ENCODE assay signal across 8 cellular contexts in genomic region chr1:210328746-210329488, GRCh38. TPM values are rescaled to one million over a fixed set of nuclear protein-coding genes. Genes with fewer than 3 reads are reported as not detected.
DNase-seq lines count a peak whose midpoint lies in the region; ATAC-seq, FAIRE-seq and TF ChIP-seq lines count a peak whose summit lies in the region.

Gene HHAT, plus strand, starts transcription at chr1:210328902. Its CDS starts 20,074 bp downstream, at chr1:210348976.

- WGBS in body of pancreas, 2 donors = 0 to 1% methylated on average over 17 to 82 of the region's 88 CpGs
- 0% methylated on average over 88 of the region's 88 CpGs for WGBS in sigmoid colon, 2 donors

- peak; percentile 91 for FAIRE-seq in GM12892 (lab: Jason Lieb, UNC)

- H3K36me3 Mint-ChIP-seq in T-helper 2 cell treated with Interferon-gamma antibody and Interleukin-4, amounts not matched to agents 5 μg/mL and 100 μg/mL, for 36 hours (ENCODE audit: low read depth) = no peaks in the 10 kb centered on the region

- peaks cover 20% of the 10 kb centered on the region for H3K4me1 Mint-ChIP-seq in T-helper 2 cell treated with Interferon-gamma antibody and Interleukin-4, amounts not matched to agents 5 μg/mL and 100 μg/mL, for 36 hours (ENCODE audit: low read depth)

- H3K4me1 ChIP-seq in body of pancreas (peaks cover 15% of the 10 kb centered on the region), sigmoid colon (peaks cover 0 to 21% (median 18%) of the 10 kb centered on the region in 4 donors)

- DNase-seq in GM12892 (ENCODE audit: insufficient read length) (peak; percentile 65), NCI-H1092 (lab: John Stamatoyannopoulos, UW) (peak; percentile 50), body of pancreas (peak; percentile 77 to 84 (median 80)), sigmoid colon (peak; percentile 87), SHP77 (lab: John Stamatoyannopoulos, UW) (no peak)
- peak; percentile 66 for DNase-seq in T-helper 2 cell treated with Interferon-gamma antibody and Interleukin-4, amounts not matched to agents 5 μg/mL and 100 μg/mL, for 36 hours (ENCODE audit: low spot score)

- H3K27ac Mint-ChIP-seq in T-helper 2 cell treated with Interferon-gamma antibody and Interleukin-4, amounts not matched to agents 5 μg/mL and 100 μg/mL, for 36 hours = peak within 1 kb of the TSS; percentile 84

- intact Hi-C loops in body of pancreas (cut with DNase I) = no loop called here
- intact Hi-C loops in sigmoid colon (cut with DNase I) = loop anchor here (10.0 kb wide), 1 partner anchor 76 kb away; no protein-coding TSS in a partner anchor

- peaks cover 34% of the 10 kb centered on the region for H3K27me3 Mint-ChIP-seq in T-helper 2 cell treated with Interferon-gamma antibody and Interleukin-4, amounts not matched to agents 5 μg/mL and 100 μg/mL, for 36 hours (ENCODE audit: low read depth)

- H3K9me3 Mint-ChIP-seq in T-helper 2 cell treated with Interferon-gamma antibody and Interleukin-4, amounts not matched to agents 5 μg/mL and 100 μg/mL, for 36 hours = peaks cover 12% of the 10 kb centered on the region

- no peak for TF ChIP-seq EP300 in sigmoid colon (IDR thresholded peaks at IDR 0.05)

- no peaks in the 10 kb centered on the region for H3K36me3 ChIP-seq in body of pancreas (replicated peaks in 1 of 2; ENCODE audit: insufficient read depth in 1 of 2, low read depth in 2 of 2)
- H3K36me3 ChIP-seq in sigmoid colon = no peaks in the 10 kb centered on the region

- H3K4me3 ChIP-seq in body of pancreas = peak within 1 kb of the TSS; percentile 41 to 72
- peak within 1 kb of the TSS; percentile 69 for H3K4me3 ChIP-seq in iPS-11a (ENCODE audit: low read depth, low read length)
- H3K4me3 ChIP-seq in sigmoid colon = peak within 1 kb of the TSS; percentile 67 to 91 (median 84)

- TF ChIP-seq CTCF in body of pancreas (IDR thresholded peaks at IDR 0.05) (peak in 2 of 7 experiments; percentile 7 to 23), sigmoid colon (IDR thresholded peaks at IDR 0.05) (peak in 1 of 4 experiments; percentile 28)

- H3K9me3 ChIP-seq in body of pancreas (no peaks in the 10 kb centered on the region), sigmoid colon (no peaks in the 10 kb centered on the region)

- ATAC-seq in HG02610 (IDR thresholded peaks at IDR 0.05; ENCODE audit: unreplicated experiment) (peak; percentile 58), body of pancreas (peak; percentile 90)

- H3K27me3 ChIP-seq in body of pancreas (no peaks in the 10 kb centered on the region), sigmoid colon (no peaks in the 10 kb centered on the region)

- peak within 1 kb of the TSS; percentile 91 for H3K4me3 Mint-ChIP-seq in T-helper 2 cell treated with Interferon-gamma antibody and Interleukin-4, amounts not matched to agents 5 μg/mL and 100 μg/mL, for 36 hours

- H3K27ac ChIP-seq in body of pancreas (peak within 1 kb of the TSS; percentile 66 to 96 (median 92)), sigmoid colon (peak within 1 kb of the TSS; percentile 89 to 95 (median 94))

- peak; percentile 75; the same call in 1 of the 2 replicates for TF ChIP-seq POLR2A in GM12892 (IDR thresholded peaks at IDR 0.05; ENCODE audit: low read depth, low read length)
- peak; percentile 49 to 74 (median 70) for TF ChIP-seq POLR2A in body of pancreas (IDR thresholded peaks at IDR 0.05)
- TF ChIP-seq POLR2A in sigmoid colon (IDR thresholded peaks at IDR 0.05) = no peak

RNA-seq across cellular contexts. Expression of gene HHAT, which starts in this region (rescaled TPM):
- 1.7 TPM for polyA plus RNA-seq in GM12892 (2012; ENCODE audit: missing spikeins)
- total RNA-seq in body of pancreas (10 to 100 TPM in 1 of 2 donors, 1 to 10 TPM in 1; 4.4 to 19.4 TPM), sigmoid colon (1 to 10 TPM; 2.0 to 6.4 (median 3.6) TPM)
- 1 to 10 TPM in 2 of 3 donors, under 1 TPM in 1; 0.46 to 2.1 (median 1.8) TPM for polyA plus RNA-seq in sigmoid colon

Comparison
In these comparisons a context has a peak if more than half of its experiments do, and no peak if none do; other contexts are left out.
1. DNase-seq: peak in GM12892 (single experiment), NCI-H1092 (single experiment), T-helper 2 cell treated with Interferon-gamma antibody and Interleukin-4, amounts not matched to agents 5 μg/mL and 100 μg/mL, for 36 hours (single experiment), body of pancreas (4 of 4) and sigmoid colon (single experiment); none in SHP77 (0 of 2).
2. POLR2A ChIP-seq: peak in GM12892 (single experiment) and body of pancreas (3 of 3); none in sigmoid colon (0 of 2).
3. Peak in every context shown above with its lines, with median percentiles within 50 percentile points of each other: H3K4me3 ChIP-seq.